Comparison of ENCODE assay signal across 2 cellular contexts in genomic region chr19:53882391-53883050, GRCh38.
TF ChIP-seq lines count a peak whose summit lies in the region.

No MANE protein-coding gene starts in this region.

TF ChIP-seq in HepG2, 621 proteins besides CTCF, POLR2A, EP300 and RAD21:
- TF ChIP-seq ZNF503 (CRISPR knock-in tag; IDR thresholded peaks at IDR 0.05) (no peak), NPAS2 (CRISPR knock-in tag; IDR thresholded peaks at IDR 0.05; ENCODE audit: borderline replicate concordance) (no peak), ZNF687 (CRISPR knock-in tag; IDR thresholded peaks at IDR 0.05) (0 out of 2 replicates have a peak, but pooled peaks have one; percentile 6), NFAT5 (CRISPR knock-in tag; IDR thresholded peaks at IDR 0.05) (no peak), ZFP91 (CRISPR knock-in tag; IDR thresholded peaks at IDR 0.05; ENCODE audit: borderline replicate concordance) (peak; percentile 4; the same call in 1 of the 2 replicates), DDIT3 (CRISPR knock-in tag; IDR thresholded peaks at IDR 0.05) (no peak), ZBTB20 (CRISPR knock-in tag; IDR thresholded peaks at IDR 0.05; ENCODE audit: borderline replicate concordance, low read depth) (0 out of 2 replicates have a peak, but pooled peaks have one; percentile 12)

TF ChIP-seq in HEK293T, 16 proteins besides CTCF, POLR2A, EP300 and RAD21:
- no peak for TF ChIP-seq SUZ12 (IDR thresholded peaks at IDR 0.05)
- TF ChIP-seq ZNF384 (IDR thresholded peaks at IDR 0.05), result no peak
- no peak for TF ChIP-seq LEF1 (IDR thresholded peaks at IDR 0.05; ENCODE audit: borderline replicate concordance)
- TF ChIP-seq NFRKB (IDR thresholded peaks at IDR 0.05), result no peak
- TF ChIP-seq FOXA1 (IDR thresholded peaks at IDR 0.05), result no peak
- no peak for TF ChIP-seq FOXM1 (IDR thresholded peaks at IDR 0.05; ENCODE audit: borderline replicate concordance)
- TF ChIP-seq TARDBP (IDR thresholded peaks at IDR 0.05), result no peak
TF ChIP-seq in HEK293T: peak in this region for 0.
